Comparison of ENCODE assay signal across 20 cellular contexts in the genomic region with DNA sequence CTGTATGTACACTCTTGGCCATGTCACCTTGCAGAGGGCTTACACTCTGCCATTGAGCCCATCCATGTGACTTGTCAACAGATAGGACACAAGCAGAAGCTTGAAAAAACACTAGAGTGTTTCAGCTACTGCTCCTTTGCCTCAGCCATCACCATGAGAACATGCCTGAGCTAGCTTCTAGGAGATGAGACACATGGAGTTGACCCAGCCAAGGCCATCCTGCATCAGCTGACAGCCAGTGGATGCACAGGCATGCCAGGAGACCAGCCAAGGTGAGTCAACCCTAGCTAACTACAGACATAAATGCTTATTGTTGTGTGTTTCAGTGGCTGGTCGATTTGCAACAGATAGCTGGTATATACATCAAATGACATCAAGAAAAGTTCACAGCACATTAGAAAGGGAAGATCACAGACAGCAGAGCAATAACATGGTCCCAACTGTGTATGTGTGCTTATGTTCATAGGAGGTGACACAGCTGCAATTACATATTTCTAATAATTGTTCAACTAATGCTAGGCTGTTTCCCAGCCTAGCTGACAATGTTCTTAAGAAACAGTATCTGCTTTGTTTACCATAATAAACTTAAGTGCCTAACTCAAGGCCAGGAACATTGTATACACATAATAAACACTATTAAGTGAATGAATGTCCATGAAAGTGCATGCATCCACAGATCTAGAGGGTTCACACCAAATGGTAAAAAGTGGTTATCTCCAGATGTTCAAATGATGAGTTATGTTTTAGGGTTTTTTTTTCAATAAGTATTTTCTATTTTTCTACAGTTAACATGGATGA.
A peak's percentile ranks its signal among the peaks of the same experiment; 100 is the strongest.
DNase-seq lines count a peak whose midpoint lies in the region; ATAC-seq, FAIRE-seq and TF ChIP-seq lines count a peak whose summit lies in the region.
"Had no signal": no experiment of that assay in that cellular context is flagged by ENCODE, and none has a peak within 500 bp of the region (broad histone marks: within the 10 kb centered on the region; RNA-seq: fewer than 3 reads in every experiment).

No MANE protein-coding gene starts in this region.

- H3K9me3 ChIP-seq in GM23248 (ENCODE audit: low read depth), result no peaks in the 10 kb centered on the region
- H3K9me3 ChIP-seq: BLaER1, SJSA1 had no signal

- 52 to 71% methylated on average over 1 of the region's 1 CpG for WGBS in GM23248 (ENCODE audit: low coverage in 1 of 2, low lambda C conversion rate in 2 of 2, missing lambda C conversion rate in 2 of 2), 2 experiments

- H3K4me1 ChIP-seq in GM23248 (ENCODE audit: insufficient read depth), result peaks cover 28% of the 10 kb centered on the region
- H3K4me1 ChIP-seq: BLaER1, SJSA1 had no signal

- FAIRE-seq in RCC 7860 (lab: Jason Lieb, UNC) (no peak), GM19239 (lab: Jason Lieb, UNC) (no peak)
- FAIRE-seq: HepG2 had no signal

- H3K36me3 ChIP-seq in GM23248 (ENCODE audit: low read depth), result no peaks in the 10 kb centered on the region
- H3K36me3 ChIP-seq: BLaER1, SJSA1 had no signal

- H3K27ac ChIP-seq in GM23248 (no peak overlapping the region), epithelial cell of prostate (peak overlapping the region; percentile 20)
- H3K27ac ChIP-seq: BLaER1, KMS-11, SJSA1 had no signal

- no peaks in the 10 kb centered on the region for H3K9me2 ChIP-seq in GM23248 (ENCODE audit: insufficient read depth)

- no peaks in the 10 kb centered on the region; the same call in 1 of the 2 replicates for H4K20me1 ChIP-seq in GM23248 (ENCODE audit: insufficient read depth)
- H4K20me1 ChIP-seq: BLaER1 had no signal

- peaks cover 30% of the 10 kb centered on the region; the same call in 1 of the 2 replicates for H3F3A ChIP-seq in GM23248 (ENCODE audit: insufficient read depth)

- no peak for ATAC-seq in HG03520 (IDR thresholded peaks at IDR 0.05; ENCODE audit: unreplicated experiment)
- ATAC-seq: GM23338, HepG2 had no signal

- no peak overlapping the region for H3K4me2 ChIP-seq in GM23248 (ENCODE audit: unreplicated experiment)
- H3K4me2 ChIP-seq: BLaER1, GM23338, KMS-11 had no signal

- H2AFZ ChIP-seq in GM23248, result no peak overlapping the region
- H2AFZ ChIP-seq: GM23338 had no signal

- H3K27me3 ChIP-seq in GM23248 (replicated peaks; ENCODE audit: insufficient read depth), result no peaks in the 10 kb centered on the region
- H3K27me3 ChIP-seq: BLaER1, SJSA1 had no signal

- no peak overlapping the region for H3K4me3 ChIP-seq in GM23248
- H3K4me3 ChIP-seq: BLaER1, GM23338, SJSA1 had no signal

- TF ChIP-seq CTCF in GM20000 (IDR thresholded peaks at IDR 0.05; ENCODE audit: extremely low read depth, missing control alignments), result no peak

- H3K9ac ChIP-seq in GM23248, result no peak overlapping the region
- H3K9ac ChIP-seq: BLaER1, KMS-11 had no signal

- peaks cover 99% of the 10 kb centered on the region for H3K79me2 ChIP-seq in GM23248 (ENCODE audit: insufficient read depth)

- peak; percentile 82 for DNase-seq in GM23248
- peak; percentile 46 for DNase-seq in RCC 7860 (ENCODE audit: low spot score)
- DNase-seq in epithelial cell of prostate (ENCODE audit: low read depth, low spot score), result peak; percentile 80
- peak; percentile 28 for DNase-seq in renal cortical epithelial cell (ENCODE audit: low read depth)
- no peak for DNase-seq in NCI-H226
- no peak for DNase-seq in GM20000 (ENCODE audit: low spot score)
- DNase-seq in GM19239 (ENCODE audit: insufficient read length, low spot score), result no peak
- DNase-seq: ACHN; CD8-positive, alpha-beta memory T cell; NCI-H1930; NCI-H2171 treated with DMSO at 0.1 percent for 48 hours; NCI-H510A treated with DMSO at 0.1 percent for 48 hours; RPMI8226; SW 1271 had no signal

- in situ Hi-C loops in GM23248 (cut with MboI), result no loop called here

Comparison
In these comparisons a context has a peak if more than half of its experiments do, and no peak if none do; other contexts are left out.
1. DNase-seq: peak in GM23248 (single experiment), RCC 7860 (single experiment), epithelial cell of prostate (single experiment) and renal cortical epithelial cell (single experiment); none in NCI-H226 (single experiment), GM20000 (single experiment) and GM19239 (single experiment).